In the genomic region with DNA sequence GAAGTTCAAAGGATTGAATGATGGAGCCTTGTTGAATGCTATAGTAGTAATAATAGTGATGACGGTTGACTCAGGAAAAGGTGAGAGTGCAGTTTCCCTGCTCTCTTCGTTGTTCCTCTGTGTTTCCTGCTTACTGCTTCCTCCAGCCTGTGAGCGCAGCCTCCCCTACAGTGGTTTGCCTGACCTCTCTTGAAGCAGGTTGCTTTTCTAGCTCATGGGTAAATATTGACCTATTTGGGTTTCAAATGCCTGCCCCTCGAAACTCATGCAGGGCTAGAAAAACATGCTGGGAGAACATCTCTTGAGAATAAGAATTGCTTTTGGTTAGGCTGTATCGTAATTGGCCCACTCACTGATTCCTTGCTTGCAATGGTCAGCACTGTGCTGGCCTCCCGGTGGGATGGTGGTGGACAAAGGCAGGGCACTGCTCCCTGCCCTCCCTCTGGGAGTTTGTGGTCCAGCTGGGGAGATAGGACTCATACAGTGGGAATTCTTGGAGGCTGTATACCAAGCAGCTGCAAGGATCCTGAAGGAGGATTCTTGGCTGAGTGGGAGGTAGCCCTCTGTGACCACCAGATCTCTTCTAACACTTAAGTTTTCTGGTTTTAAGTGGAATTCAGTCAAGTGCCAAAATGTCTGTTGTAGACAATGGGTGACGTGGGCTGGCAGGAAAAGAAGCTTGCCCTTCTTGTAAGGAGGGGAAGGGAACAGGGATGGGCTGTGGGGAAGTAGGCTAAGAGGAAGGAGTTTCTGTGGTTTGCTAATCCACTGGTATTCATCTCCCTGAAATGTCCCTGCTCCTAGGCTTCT, we compare ENCODE assay signal across 1 cellular context.
TF ChIP-seq lines count a peak whose summit lies in the region.

No MANE protein-coding gene starts in this region.

TF ChIP-seq in HepG2, 621 proteins besides CTCF, POLR2A, EP300 and RAD21 (continued from another document and continues in another):
- TF ChIP-seq, protein P1, sequence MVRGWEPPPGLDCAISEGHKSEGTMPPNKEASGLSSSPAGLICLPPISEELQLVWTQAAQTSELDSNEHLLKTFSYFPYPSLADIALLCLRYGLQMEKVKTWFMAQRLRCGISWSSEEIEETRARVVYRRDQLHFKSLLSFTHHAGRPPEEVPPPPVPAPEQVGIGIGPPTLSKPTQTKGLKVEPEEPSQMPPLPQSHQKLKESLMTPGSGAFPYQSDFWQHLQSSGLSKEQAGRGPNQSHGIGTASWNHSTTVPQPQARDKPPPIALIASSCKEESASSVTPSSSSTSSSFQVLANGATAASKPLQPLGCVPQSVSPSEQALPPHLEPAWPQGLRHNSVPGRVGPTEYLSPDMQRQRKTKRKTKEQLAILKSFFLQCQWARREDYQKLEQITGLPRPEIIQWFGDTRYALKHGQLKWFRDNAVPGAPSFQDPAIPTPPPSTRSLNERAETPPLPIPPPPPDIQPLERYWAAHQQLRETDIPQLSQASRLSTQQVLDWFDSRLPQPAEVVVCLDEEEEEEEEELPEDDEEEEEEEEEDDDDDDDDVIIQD (CRISPR knock-in tag; IDR thresholded peaks at IDR 0.05; ENCODE audit: low read depth): peak; percentile 83
- TF ChIP-seq, protein P2, sequence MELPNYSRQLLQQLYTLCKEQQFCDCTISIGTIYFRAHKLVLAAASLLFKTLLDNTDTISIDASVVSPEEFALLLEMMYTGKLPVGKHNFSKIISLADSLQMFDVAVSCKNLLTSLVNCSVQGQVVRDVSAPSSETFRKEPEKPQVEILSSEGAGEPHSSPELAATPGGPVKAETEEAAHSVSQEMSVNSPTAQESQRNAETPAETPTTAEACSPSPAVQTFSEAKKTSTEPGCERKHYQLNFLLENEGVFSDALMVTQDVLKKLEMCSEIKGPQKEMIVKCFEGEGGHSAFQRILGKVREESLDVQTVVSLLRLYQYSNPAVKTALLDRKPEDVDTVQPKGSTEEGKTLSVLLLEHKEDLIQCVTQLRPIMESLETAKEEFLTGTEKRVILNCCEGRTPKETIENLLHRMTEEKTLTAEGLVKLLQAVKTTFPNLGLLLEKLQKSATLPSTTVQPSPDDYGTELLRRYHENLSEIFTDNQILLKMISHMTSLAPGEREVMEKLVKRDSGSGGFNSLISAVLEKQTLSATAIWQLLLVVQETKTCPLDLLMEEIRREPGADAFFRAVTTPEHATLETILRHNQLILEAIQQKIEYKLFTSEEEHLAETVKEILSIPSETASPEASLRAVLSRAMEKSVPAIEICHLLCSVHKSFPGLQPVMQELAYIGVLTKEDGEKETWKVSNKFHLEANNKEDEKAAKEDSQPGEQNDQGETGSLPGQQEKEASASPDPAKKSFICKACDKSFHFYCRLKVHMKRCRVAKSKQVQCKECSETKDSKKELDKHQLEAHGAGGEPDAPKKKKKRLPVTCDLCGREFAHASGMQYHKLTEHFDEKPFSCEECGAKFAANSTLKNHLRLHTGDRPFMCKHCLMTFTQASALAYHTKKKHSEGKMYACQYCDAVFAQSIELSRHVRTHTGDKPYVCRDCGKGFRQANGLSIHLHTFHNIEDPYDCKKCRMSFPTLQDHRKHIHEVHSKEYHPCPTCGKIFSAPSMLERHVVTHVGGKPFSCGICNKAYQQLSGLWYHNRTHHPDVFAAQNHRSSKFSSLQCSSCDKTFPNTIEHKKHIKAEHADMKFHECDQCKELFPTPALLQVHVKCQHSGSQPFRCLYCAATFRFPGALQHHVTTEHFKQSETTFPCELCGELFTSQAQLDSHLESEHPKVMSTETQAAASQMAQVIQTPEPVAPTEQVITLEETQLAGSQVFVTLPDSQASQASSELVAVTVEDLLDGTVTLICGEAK (IDR thresholded peaks at IDR 0.05): no peak
- TF ChIP-seq, protein P2 (CRISPR knock-in tag; IDR thresholded peaks at IDR 0.05): no peak
- TF ChIP-seq SP5 (CRISPR knock-in tag; IDR thresholded peaks at IDR 0.05; ENCODE audit: borderline replicate concordance, low read depth) (no peak), ZBTB3 (CRISPR knock-in tag; IDR thresholded peaks at IDR 0.05; ENCODE audit: borderline replicate concordance, low read depth) (no peak), TSC22D2 (CRISPR knock-in tag; IDR thresholded peaks at IDR 0.05; ENCODE audit: borderline replicate concordance) (no peak), NR2F2 (IDR thresholded peaks at IDR 0.05; ENCODE audit: borderline replicate concordance, low read depth) (peak; percentile 75), PAF1 (CRISPR knock-in tag; IDR thresholded peaks at IDR 0.05) (no peak), ARHGAP35 (CRISPR knock-in tag; IDR thresholded peaks at IDR 0.05; ENCODE audit: borderline replicate concordance) (no peak), ZNF781 (CRISPR knock-in tag; IDR thresholded peaks at IDR 0.05; ENCODE audit: borderline replicate concordance, not compliant biosample characterization) (no peak), XBP1 (CRISPR knock-in tag; IDR thresholded peaks at IDR 0.05) (no peak), ZNF563 (CRISPR knock-in tag; IDR thresholded peaks at IDR 0.05) (no peak), SOX13 (IDR thresholded peaks at IDR 0.05) (no peak), SOX13 (CRISPR knock-in tag; conservative IDR thresholded peaks at IDR 0.05 in 1 of 2, IDR thresholded peaks at IDR 0.05 in 1 of 2) (peak in 1 of 2 experiments; percentile 69; a peak in 2 of 4 replicates), ZNF841 (CRISPR knock-in tag; IDR thresholded peaks at IDR 0.05; ENCODE audit: borderline replicate concordance) (no peak), MED13 (CRISPR knock-in tag; IDR thresholded peaks at IDR 0.05) (no peak), SRSF9 (IDR thresholded peaks at IDR 0.05; ENCODE audit: borderline replicate concordance, insufficient read depth, low read depth, low read length, poor library complexity, severe bottlenecking) (no peak), ZNF550 (CRISPR knock-in tag; IDR thresholded peaks at IDR 0.05; ENCODE audit: borderline replicate concordance) (no peak), NBN (conservative IDR thresholded peaks at IDR 0.05) (no peak), PCBP2 (optimal IDR thresholded peaks at IDR 0.05; ENCODE audit: low read depth, low read length, poor library complexity, severe bottlenecking) (no peak), MIXL1 (CRISPR knock-in tag; IDR thresholded peaks at IDR 0.05) (no peak)
- TF ChIP-seq, protein P3, sequence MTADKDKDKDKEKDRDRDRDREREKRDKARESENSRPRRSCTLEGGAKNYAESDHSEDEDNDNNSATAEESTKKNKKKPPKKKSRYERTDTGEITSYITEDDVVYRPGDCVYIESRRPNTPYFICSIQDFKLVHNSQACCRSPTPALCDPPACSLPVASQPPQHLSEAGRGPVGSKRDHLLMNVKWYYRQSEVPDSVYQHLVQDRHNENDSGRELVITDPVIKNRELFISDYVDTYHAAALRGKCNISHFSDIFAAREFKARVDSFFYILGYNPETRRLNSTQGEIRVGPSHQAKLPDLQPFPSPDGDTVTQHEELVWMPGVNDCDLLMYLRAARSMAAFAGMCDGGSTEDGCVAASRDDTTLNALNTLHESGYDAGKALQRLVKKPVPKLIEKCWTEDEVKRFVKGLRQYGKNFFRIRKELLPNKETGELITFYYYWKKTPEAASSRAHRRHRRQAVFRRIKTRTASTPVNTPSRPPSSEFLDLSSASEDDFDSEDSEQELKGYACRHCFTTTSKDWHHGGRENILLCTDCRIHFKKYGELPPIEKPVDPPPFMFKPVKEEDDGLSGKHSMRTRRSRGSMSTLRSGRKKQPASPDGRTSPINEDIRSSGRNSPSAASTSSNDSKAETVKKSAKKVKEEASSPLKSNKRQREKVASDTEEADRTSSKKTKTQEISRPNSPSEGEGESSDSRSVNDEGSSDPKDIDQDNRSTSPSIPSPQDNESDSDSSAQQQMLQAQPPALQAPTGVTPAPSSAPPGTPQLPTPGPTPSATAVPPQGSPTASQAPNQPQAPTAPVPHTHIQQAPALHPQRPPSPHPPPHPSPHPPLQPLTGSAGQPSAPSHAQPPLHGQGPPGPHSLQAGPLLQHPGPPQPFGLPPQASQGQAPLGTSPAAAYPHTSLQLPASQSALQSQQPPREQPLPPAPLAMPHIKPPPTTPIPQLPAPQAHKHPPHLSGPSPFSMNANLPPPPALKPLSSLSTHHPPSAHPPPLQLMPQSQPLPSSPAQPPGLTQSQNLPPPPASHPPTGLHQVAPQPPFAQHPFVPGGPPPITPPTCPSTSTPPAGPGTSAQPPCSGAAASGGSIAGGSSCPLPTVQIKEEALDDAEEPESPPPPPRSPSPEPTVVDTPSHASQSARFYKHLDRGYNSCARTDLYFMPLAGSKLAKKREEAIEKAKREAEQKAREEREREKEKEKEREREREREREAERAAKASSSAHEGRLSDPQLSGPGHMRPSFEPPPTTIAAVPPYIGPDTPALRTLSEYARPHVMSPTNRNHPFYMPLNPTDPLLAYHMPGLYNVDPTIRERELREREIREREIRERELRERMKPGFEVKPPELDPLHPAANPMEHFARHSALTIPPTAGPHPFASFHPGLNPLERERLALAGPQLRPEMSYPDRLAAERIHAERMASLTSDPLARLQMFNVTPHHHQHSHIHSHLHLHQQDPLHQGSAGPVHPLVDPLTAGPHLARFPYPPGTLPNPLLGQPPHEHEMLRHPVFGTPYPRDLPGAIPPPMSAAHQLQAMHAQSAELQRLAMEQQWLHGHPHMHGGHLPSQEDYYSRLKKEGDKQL (CRISPR knock-in tag; IDR thresholded peaks at IDR 0.05; ENCODE audit: low read depth): no peak
- TF ChIP-seq, protein P4, sequence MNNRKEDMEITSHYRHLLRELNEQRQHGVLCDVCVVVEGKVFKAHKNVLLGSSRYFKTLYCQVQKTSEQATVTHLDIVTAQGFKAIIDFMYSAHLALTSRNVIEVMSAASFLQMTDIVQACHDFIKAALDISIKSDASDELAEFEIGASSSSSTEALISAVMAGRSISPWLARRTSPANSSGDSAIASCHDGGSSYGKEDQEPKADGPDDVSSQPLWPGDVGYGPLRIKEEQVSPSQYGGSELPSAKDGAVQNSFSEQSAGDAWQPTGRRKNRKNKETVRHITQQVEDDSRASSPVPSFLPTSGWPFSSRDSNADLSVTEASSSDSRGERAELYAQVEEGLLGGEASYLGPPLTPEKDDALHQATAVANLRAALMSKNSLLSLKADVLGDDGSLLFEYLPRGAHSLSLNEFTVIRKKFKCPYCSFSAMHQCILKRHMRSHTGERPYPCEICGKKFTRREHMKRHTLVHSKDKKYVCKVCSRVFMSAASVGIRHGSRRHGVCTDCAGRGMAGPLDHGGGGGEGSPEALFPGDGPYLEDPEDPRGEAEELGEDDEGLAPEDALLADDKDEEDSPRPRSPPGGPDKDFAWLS (CRISPR knock-in tag; IDR thresholded peaks at IDR 0.05; ENCODE audit: borderline replicate concordance): no peak
- TF ChIP-seq, protein P5, sequence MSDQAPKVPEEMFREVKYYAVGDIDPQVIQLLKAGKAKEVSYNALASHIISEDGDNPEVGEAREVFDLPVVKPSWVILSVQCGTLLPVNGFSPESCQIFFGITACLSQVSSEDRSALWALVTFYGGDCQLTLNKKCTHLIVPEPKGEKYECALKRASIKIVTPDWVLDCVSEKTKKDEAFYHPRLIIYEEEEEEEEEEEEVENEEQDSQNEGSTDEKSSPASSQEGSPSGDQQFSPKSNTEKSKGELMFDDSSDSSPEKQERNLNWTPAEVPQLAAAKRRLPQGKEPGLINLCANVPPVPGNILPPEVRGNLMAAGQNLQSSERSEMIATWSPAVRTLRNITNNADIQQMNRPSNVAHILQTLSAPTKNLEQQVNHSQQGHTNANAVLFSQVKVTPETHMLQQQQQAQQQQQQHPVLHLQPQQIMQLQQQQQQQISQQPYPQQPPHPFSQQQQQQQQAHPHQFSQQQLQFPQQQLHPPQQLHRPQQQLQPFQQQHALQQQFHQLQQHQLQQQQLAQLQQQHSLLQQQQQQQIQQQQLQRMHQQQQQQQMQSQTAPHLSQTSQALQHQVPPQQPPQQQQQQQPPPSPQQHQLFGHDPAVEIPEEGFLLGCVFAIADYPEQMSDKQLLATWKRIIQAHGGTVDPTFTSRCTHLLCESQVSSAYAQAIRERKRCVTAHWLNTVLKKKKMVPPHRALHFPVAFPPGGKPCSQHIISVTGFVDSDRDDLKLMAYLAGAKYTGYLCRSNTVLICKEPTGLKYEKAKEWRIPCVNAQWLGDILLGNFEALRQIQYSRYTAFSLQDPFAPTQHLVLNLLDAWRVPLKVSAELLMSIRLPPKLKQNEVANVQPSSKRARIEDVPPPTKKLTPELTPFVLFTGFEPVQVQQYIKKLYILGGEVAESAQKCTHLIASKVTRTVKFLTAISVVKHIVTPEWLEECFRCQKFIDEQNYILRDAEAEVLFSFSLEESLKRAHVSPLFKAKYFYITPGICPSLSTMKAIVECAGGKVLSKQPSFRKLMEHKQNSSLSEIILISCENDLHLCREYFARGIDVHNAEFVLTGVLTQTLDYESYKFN (CRISPR knock-in tag; conservative IDR thresholded peaks at IDR 0.05): peak; percentile 90
- TF ChIP-seq, protein P6, sequence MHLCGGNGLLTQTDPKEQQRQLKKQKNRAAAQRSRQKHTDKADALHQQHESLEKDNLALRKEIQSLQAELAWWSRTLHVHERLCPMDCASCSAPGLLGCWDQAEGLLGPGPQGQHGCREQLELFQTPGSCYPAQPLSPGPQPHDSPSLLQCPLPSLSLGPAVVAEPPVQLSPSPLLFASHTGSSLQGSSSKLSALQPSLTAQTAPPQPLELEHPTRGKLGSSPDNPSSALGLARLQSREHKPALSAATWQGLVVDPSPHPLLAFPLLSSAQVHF (CRISPR knock-in tag; IDR thresholded peaks at IDR 0.05): no peak
- TF ChIP-seq, protein P7, sequence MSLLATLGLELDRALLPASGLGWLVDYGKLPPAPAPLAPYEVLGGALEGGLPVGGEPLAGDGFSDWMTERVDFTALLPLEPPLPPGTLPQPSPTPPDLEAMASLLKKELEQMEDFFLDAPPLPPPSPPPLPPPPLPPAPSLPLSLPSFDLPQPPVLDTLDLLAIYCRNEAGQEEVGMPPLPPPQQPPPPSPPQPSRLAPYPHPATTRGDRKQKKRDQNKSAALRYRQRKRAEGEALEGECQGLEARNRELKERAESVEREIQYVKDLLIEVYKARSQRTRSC (CRISPR knock-in tag; IDR thresholded peaks at IDR 0.05; ENCODE audit: low read depth): no peak
- TF ChIP-seq, protein P8, sequence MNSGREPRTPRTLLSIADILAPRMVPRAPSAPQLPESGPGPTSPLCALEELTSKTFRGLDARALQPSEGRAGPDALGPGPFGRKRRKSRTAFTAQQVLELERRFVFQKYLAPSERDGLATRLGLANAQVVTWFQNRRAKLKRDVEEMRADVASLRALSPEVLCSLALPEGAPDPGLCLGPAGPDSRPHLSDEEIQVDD (CRISPR knock-in tag; IDR thresholded peaks at IDR 0.05; ENCODE audit: borderline replicate concordance): no peak
